8 cellular contexts compared by ENCODE assay signal in genomic region chr18:23087352-23087751, GRCh38.
"Had no signal": no experiment of that assay in that cellular context is flagged by ENCODE, and none has a peak within 500 bp of the region (broad histone marks: within the 10 kb centered on the region; RNA-seq: fewer than 3 reads in every experiment).

No MANE protein-coding gene starts in this region.

- H3K4me3 ChIP-seq: HAP-1, K562 had no signal

- H3K9me3 ChIP-seq: HAP-1 had no signal

- H3K36me3 ChIP-seq: HAP-1 had no signal

- ATAC-seq: HCT116, HepG2, K562 had no signal

- DNase-seq: GOT3, H7, HFFc6 had no signal

- H3K27ac ChIP-seq: HL-60 had no signal
